Comparison of ENCODE assay signal across 2 cellular contexts in the genomic region with DNA sequence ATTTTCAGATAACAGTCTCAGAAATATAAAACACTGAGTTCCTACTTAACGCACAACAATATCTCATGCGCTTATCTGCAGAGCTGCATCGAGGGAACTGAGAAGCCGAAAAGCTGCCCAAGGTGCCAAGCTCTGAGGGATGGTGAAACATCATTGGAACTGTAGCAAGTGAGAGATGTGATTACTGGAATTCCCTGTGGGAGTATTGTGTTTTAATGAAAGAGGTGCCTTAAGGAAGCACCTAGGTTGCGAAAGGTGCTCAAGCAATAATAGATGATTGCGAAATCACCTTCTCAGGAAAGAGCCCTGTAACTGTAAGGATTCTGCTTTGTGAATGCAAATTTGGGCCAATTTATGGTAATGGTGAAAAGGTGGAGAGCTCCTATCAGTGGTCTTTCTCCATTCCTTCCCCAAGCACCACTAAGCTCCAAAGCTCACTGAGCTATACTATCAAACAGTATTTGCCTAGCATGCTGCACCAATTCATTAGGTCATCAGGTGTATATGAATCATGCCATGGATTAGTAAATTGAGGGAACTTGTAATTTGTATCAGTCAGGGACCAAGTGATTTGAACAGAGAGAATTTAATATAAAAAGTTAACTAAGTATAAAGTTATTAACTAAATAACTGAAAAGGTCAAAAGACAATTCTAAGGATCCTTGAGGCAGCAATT.
A peak's percentile ranks its signal among the peaks of the same experiment; 100 is the strongest.
TF ChIP-seq lines count a peak whose summit lies in the region.

No MANE protein-coding gene starts in this region.

TF ChIP-seq in Ishikawa, 13 proteins besides CTCF, POLR2A, EP300 and RAD21:
- peak; percentile 99 for TF ChIP-seq CEBPB (IDR thresholded peaks at IDR 0.05)
- TF ChIP-seq, protein P1, sequence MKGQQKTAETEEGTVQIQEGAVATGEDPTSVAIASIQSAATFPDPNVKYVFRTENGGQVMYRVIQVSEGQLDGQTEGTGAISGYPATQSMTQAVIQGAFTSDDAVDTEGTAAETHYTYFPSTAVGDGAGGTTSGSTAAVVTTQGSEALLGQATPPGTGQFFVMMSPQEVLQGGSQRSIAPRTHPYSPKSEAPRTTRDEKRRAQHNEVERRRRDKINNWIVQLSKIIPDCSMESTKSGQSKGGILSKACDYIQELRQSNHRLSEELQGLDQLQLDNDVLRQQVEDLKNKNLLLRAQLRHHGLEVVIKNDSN (IDR thresholded peaks at IDR 0.05) = no peak

TF ChIP-seq in K562, 482 proteins besides CTCF, POLR2A, EP300 and RAD21:
- TF ChIP-seq SIRT6 (IDR thresholded peaks at IDR 0.05; ENCODE audit: low read depth, low read length) = no peak
- peak; percentile 90 for TF ChIP-seq CEBPB (tag; IDR thresholded peaks at IDR 0.05)
- TF ChIP-seq PHF20 (IDR thresholded peaks at IDR 0.05; ENCODE audit: partially characterized antibody) = no peak
- no peak for TF ChIP-seq GTF2A2 (tag; IDR thresholded peaks at IDR 0.05)
- TF ChIP-seq CEBPG (CRISPR knock-in tag; IDR thresholded peaks at IDR 0.05) = no peak
- peak in 1 of 2 experiments; percentile 70; a peak in 2 of 4 replicates for TF ChIP-seq CEBPG (tag; conservative IDR thresholded peaks at IDR 0.05 in 1 of 2, IDR thresholded peaks at IDR 0.05 in 1 of 2)
- TF ChIP-seq ZNF174 (CRISPR knock-in tag; IDR thresholded peaks at IDR 0.05) = no peak
- TF ChIP-seq HDAC3 (IDR thresholded peaks at IDR 0.05; ENCODE audit: borderline replicate concordance, partially characterized antibody) = no peak
- TF ChIP-seq, protein P2, sequence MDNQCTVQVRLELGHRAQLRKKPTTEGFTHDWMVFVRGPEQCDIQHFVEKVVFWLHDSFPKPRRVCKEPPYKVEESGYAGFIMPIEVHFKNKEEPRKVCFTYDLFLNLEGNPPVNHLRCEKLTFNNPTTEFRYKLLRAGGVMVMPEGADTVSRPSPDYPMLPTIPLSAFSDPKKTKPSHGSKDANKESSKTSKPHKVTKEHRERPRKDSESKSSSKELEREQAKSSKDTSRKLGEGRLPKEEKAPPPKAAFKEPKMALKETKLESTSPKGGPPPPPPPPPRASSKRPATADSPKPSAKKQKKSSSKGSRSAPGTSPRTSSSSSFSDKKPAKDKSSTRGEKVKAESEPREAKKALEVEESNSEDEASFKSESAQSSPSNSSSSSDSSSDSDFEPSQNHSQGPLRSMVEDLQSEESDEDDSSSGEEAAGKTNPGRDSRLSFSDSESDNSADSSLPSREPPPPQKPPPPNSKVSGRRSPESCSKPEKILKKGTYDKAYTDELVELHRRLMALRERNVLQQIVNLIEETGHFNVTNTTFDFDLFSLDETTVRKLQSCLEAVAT (IDR thresholded peaks at IDR 0.05) = no peak
- TF ChIP-seq, protein P3, sequence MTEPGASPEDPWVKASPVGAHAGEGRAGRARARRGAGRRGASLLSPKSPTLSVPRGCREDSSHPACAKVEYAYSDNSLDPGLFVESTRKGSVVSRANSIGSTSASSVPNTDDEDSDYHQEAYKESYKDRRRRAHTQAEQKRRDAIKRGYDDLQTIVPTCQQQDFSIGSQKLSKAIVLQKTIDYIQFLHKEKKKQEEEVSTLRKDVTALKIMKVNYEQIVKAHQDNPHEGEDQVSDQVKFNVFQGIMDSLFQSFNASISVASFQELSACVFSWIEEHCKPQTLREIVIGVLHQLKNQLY (CRISPR knock-in tag; conservative IDR thresholded peaks at IDR 0.05) = no peak
TF ChIP-seq in K562: peak in this region for 2.
